Comparison of ENCODE assay signal across 12 cellular contexts in genomic region chr6:16766043-16766521, GRCh38. TPM values are rescaled to one million over a fixed set of nuclear protein-coding genes. Genes with fewer than 3 reads are reported as not detected.
A peak's percentile ranks its signal among the peaks of the same experiment; 100 is the strongest.
DNase-seq lines count a peak whose midpoint lies in the region; ATAC-seq and TF ChIP-seq lines count a peak whose summit lies in the region.
"Had no signal": no experiment of that assay in that cellular context is flagged by ENCODE, and none has a peak within 500 bp of the region (broad histone marks: within the 10 kb centered on the region; RNA-seq: fewer than 3 reads in every experiment).

No MANE protein-coding gene starts in this region.

- POLR2A ChIA-PET in activated CD4-positive, alpha-beta T cell treated with anti-CD3 and anti-CD28 coated beads, Interleukin-2, amount 10 ng/mL, durations not matched to agents 7 days and 5 days (lab: Charles Lee) = no interaction called here

- H3K4me2 ChIP-seq in GM23248 (ENCODE audit: unreplicated experiment) = peak overlapping the region; percentile 97

- H3K27me3 ChIP-seq in ACC112 (ENCODE audit: insufficient read depth, low read length) (no peaks in the 10 kb centered on the region), GM23248 (replicated peaks; ENCODE audit: insufficient read depth) (no peaks in the 10 kb centered on the region)

- H3K4me1 Mint-ChIP-seq in activated CD4-positive, alpha-beta T cell treated with anti-CD3 and anti-CD28 coated beads, Interleukin-2, amount 10 ng/mL, durations not matched to agents 7 days and 5 days = peaks cover 77% of the 10 kb centered on the region

- H3K4me3 ChIP-seq in ACC112 (ENCODE audit: low read depth, low read length) = no peak overlapping the region
- 0 out of 2 replicates have a peak overlapping the region, but pooled peaks have one; percentile 11 for H3K4me3 ChIP-seq in GM23248
- no peak overlapping the region for H3K4me3 ChIP-seq in fibroblast of villous mesenchyme (ENCODE audit: low read depth, low read length)

- H3K27ac ChIP-seq in ACC112 (ENCODE audit: low read depth, low read length) = peak overlapping the region; percentile 79
- H3K27ac ChIP-seq in GM23248 = peak overlapping the region; percentile 91
- H3K27ac ChIP-seq in substantia nigra (ENCODE audit: low read depth, low read length, poor library complexity, severe bottlenecking) = no peak overlapping the region

- in situ Hi-C loops in GM23248 (cut with MboI) = loop anchor here (5.0 to 10.0 kb wide), 3 partner anchors 251 to 431 kb away; no protein-coding TSS in a partner anchor

- H4K20me1 ChIP-seq in GM23248 (ENCODE audit: insufficient read depth) = no peaks in the 10 kb centered on the region

- H3K9me3 ChIP-seq in GM23248 (ENCODE audit: low read depth) = no peaks in the 10 kb centered on the region

- DNase-seq in GM23248 (peak; percentile 97), fibroblast of villous mesenchyme (ENCODE audit: low read depth) (peak; percentile 79), substantia nigra (lab: John Stamatoyannopoulos, UW) (no peak), DMS153 treated with DMSO at 0.1 percent for 48 hours (lab: John Stamatoyannopoulos, UW; ENCODE audit: unreplicated experiment) (no peak)
- peak; percentile 37 for DNase-seq in activated CD4-positive, alpha-beta T cell treated with anti-CD3 and anti-CD28 coated beads, Interleukin-2, amount 10 ng/mL, durations not matched to agents 7 days and 5 days
- DNase-seq: activated B cell treated with CpG ODN at 0.5 μM for 24 hours, DND-41, H9, NCI-H146 had no signal

- no peak for ATAC-seq in GM19035 (IDR thresholded peaks at IDR 0.05; ENCODE audit: unreplicated experiment)
- ATAC-seq in GM18505 (IDR thresholded peaks at IDR 0.05; ENCODE audit: unreplicated experiment) = no peak

- WGBS in GM23248 (ENCODE audit: low coverage in 1 of 2, low lambda C conversion rate in 2 of 2, missing lambda C conversion rate in 2 of 2), 2 experiments = 0% methylated on average over 1 of the region's 1 CpG

- H3K9me2 ChIP-seq in GM23248 (ENCODE audit: insufficient read depth) = no peaks in the 10 kb centered on the region

- peaks cover 7% of the 10 kb centered on the region for H3K36me3 Mint-ChIP-seq in activated CD4-positive, alpha-beta T cell treated with anti-CD3 and anti-CD28 coated beads, Interleukin-2, amount 10 ng/mL, durations not matched to agents 7 days and 5 days (ENCODE audit: low read depth)

- H3K27ac Mint-ChIP-seq in activated CD4-positive, alpha-beta T cell treated with anti-CD3 and anti-CD28 coated beads, Interleukin-2, amount 10 ng/mL, durations not matched to agents 7 days and 5 days = peak overlapping the region; percentile 60
- H3K27ac Mint-ChIP-seq: activated B cell treated with CpG ODN at 0.5 μM for 24 hours, H9 had no signal

- no peak for TF ChIP-seq CTCF in fibroblast of villous mesenchyme (IDR thresholded peaks at IDR 0.05; ENCODE audit: insufficient read depth, low read depth, low read length)

- H3F3A ChIP-seq in GM23248 (ENCODE audit: insufficient read depth) = peaks cover 68% of the 10 kb centered on the region

- peaks cover under 1% of the 10 kb centered on the region for H3K79me2 ChIP-seq in ACC112 (ENCODE audit: control insufficient read depth, insufficient read depth, low read length, unreplicated experiment)
- 0 out of 2 replicates have a peak, but pooled peaks cover 7% of the 10 kb centered on the region for H3K79me2 ChIP-seq in GM23248 (ENCODE audit: insufficient read depth)

- H3K4me1 ChIP-seq in ACC112 (ENCODE audit: control insufficient read depth, insufficient read depth, low read length, unreplicated experiment) (peaks cover 64% of the 10 kb centered on the region), GM23248 (ENCODE audit: insufficient read depth) (peaks cover 69% of the 10 kb centered on the region)

- CTCF ChIA-PET in activated CD4-positive, alpha-beta T cell treated with anti-CD3 and anti-CD28 coated beads, Interleukin-2, amount 10 ng/mL, durations not matched to agents 7 days and 5 days (lab: Charles Lee) = no interaction called here

- no peaks in the 10 kb centered on the region for H3K36me3 ChIP-seq in ACC112 (ENCODE audit: insufficient read depth, low read length)
- H3K36me3 ChIP-seq in GM23248 (ENCODE audit: low read depth) = no peaks in the 10 kb centered on the region

- H2AFZ ChIP-seq in ACC112 (ENCODE audit: low read length, unreplicated experiment) (no peak overlapping the region), GM23248 (no peak overlapping the region)

- TF ChIP-seq POLR2A in GM18505 (IDR thresholded peaks at IDR 0.05; ENCODE audit: borderline replicate concordance, extremely low read depth, insufficient read depth, insufficient read length) = no peak

- no peak overlapping the region for H3K4me3 Mint-ChIP-seq in activated CD4-positive, alpha-beta T cell treated with anti-CD3 and anti-CD28 coated beads, Interleukin-2, amount 10 ng/mL, durations not matched to agents 7 days and 5 days
- H3K4me3 Mint-ChIP-seq: activated B cell treated with CpG ODN at 0.5 μM for 24 hours, H9 had no signal

- no peaks in the 10 kb centered on the region for H3K27me3 Mint-ChIP-seq in activated CD4-positive, alpha-beta T cell treated with anti-CD3 and anti-CD28 coated beads, Interleukin-2, amount 10 ng/mL, durations not matched to agents 7 days and 5 days

- H3K9ac ChIP-seq in GM23248 = peak overlapping the region; percentile 97

- no peaks in the 10 kb centered on the region for H3K9me3 Mint-ChIP-seq in activated CD4-positive, alpha-beta T cell treated with anti-CD3 and anti-CD28 coated beads, Interleukin-2, amount 10 ng/mL, durations not matched to agents 7 days and 5 days
- H3K9me3 Mint-ChIP-seq: activated B cell treated with CpG ODN at 0.5 μM for 24 hours, H9 had no signal

RNA-seq across cellular contexts. Expression of gene ATXN1, which starts 4.8 kb away (rescaled TPM):
- 20.1 and 42.2 TPM in 2 replicates for total RNA-seq in GM23248 (2014; rRNA removed; shearing (Covaris generic))
- 14.2 and 15.7 TPM in 2 replicates for polyA plus RNA-seq in GM23248 (2016; fragmentation: Nextera tagmentation; extraction: Ambion mirVana)
- total RNA-seq in activated CD4-positive, alpha-beta T cell treated with anti-CD3 and anti-CD28 coated beads, Interleukin-2, amount 10 ng/mL, durations not matched to agents 7 days and 5 days = 10 to 100 TPM; 36.0 to 40.4 TPM
- 42.5 and 45.3 TPM in 2 replicates for total RNA-seq in fibroblast of villous mesenchyme

Comparison
In these comparisons a context has a peak if more than half of its experiments do, and no peak if none do; other contexts are left out.
1. DNase-seq: peak in GM23248 (single experiment), activated CD4-positive, alpha-beta T cell treated with anti-CD3 and anti-CD28 coated beads, Interleukin-2, amount 10 ng/mL, durations not matched to agents 7 days and 5 days (single experiment) and fibroblast of villous mesenchyme (single experiment); none in substantia nigra (0 of 49) and DMS153 treated with DMSO at 0.1 percent for 48 hours (single experiment).